ENCODE assay signal across 8 cellular contexts in the genomic region with DNA sequence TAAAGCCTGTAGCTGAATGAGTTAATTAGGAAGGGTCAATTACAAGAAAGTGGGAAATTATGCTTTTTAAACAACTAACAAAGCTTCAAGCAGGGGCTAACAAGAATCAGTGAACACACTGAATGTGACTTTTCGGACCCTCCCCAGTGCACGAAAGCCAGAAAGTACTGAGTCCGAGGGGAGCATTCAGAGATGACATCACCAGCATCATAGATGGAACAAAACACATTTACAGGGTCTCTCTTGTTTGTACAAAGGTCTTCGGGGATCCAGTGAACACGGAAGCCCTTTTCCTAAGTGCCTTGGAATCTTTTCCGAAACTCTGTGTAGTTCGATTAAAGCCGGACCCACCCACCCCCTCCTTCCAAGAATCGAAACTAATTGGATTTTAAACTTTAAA. TPM values are rescaled to one million over a fixed set of nuclear protein-coding genes. Genes with fewer than 3 reads are reported as not detected.
DNase-seq lines count a peak whose midpoint lies in the region; ATAC-seq and TF ChIP-seq lines count a peak whose summit lies in the region.

No MANE protein-coding gene starts in this region.

- H3K4me3 ChIP-seq in Peyer's patch = peak overlapping the region; percentile 66 to 97 (median 92)
- peak overlapping the region; percentile 87 to 90 for H3K4me3 ChIP-seq in neutrophil (ENCODE audit: low read depth in 1 of 2, low read length in 1 of 2)

- H3K27ac ChIP-seq in Peyer's patch (peak overlapping the region; percentile 83 to 95 (median 92)), neutrophil (peak overlapping the region; percentile 88)

- H3K4me1 ChIP-seq in Peyer's patch = peaks cover 0 to 23% (median 3%) of the 10 kb centered on the region in 4 donors
- peaks cover 13 to 16% of the 10 kb centered on the region in 2 experiments for H3K4me1 ChIP-seq in neutrophil (ENCODE audit: control insufficient read depth in 1 of 2, insufficient read depth in 1 of 2, low read depth in 1 of 2, low read length in 1 of 2)

- H3K27me3 ChIP-seq in Peyer's patch = no peaks in the 10 kb centered on the region
- no peaks in the 10 kb centered on the region for H3K27me3 ChIP-seq in neutrophil

- no peak for ATAC-seq in HG03095 (IDR thresholded peaks at IDR 0.05; ENCODE audit: unreplicated experiment)

- H3K36me3 ChIP-seq in Peyer's patch (peaks cover 0 to 5% (median 0%) of the 10 kb centered on the region in 3 donors), neutrophil (peaks cover 19% of the 10 kb centered on the region)

- H3K9me3 ChIP-seq in Peyer's patch = no peaks in the 10 kb centered on the region
- H3K9me3 ChIP-seq in neutrophil = no peaks in the 10 kb centered on the region

- TF ChIP-seq CTCF in Peyer's patch (IDR thresholded peaks at IDR 0.05) (no peak), neutrophil (IDR thresholded peaks at IDR 0.05) (no peak)

- peak; percentile 4 for DNase-seq in NCI-H345 (lab: John Stamatoyannopoulos, UW)
- no peak for DNase-seq in NCI-H345 treated with DMSO at 0.1 percent for 48 hours (lab: John Stamatoyannopoulos, UW; ENCODE audit: unreplicated experiment)
- DNase-seq in Peyer's patch = no peak
- peak; percentile 56 to 72 for DNase-seq in erythroblast (lab: John Stamatoyannopoulos, UW)
- DNase-seq in NCI-H2081 (lab: John Stamatoyannopoulos, UW) = no peak
- no peak for DNase-seq in LoVo (ENCODE audit: low spot score)

- TF ChIP-seq POLR2A in Peyer's patch (IDR thresholded peaks at IDR 0.05) (no peak), erythroblast (IDR thresholded peaks at IDR 0.05; ENCODE audit: low read length) (no peak)

RNA-seq across cellular contexts. Expression of a gene that starts 0.8 kb away (rescaled TPM):
- 10 to 100 TPM; 14.0 to 31.4 (median 20.5) TPM for total RNA-seq in Peyer's patch

Comparison
In these comparisons a context has a peak if more than half of its experiments do, and no peak if none do; other contexts are left out.
1. DNase-seq: peak in NCI-H345 (single experiment) and erythroblast (2 of 2); none in NCI-H345 treated with DMSO at 0.1 percent for 48 hours (single experiment), Peyer's patch (0 of 3), NCI-H2081 (0 of 2) and LoVo (single experiment).